21 cellular contexts compared by ENCODE assay signal in genomic region chr11:130765369-130765768, GRCh38.
"Had no signal": no experiment of that assay in that cellular context is flagged by ENCODE, and none has a peak within 500 bp of the region (broad histone marks: within the 10 kb centered on the region; RNA-seq: fewer than 3 reads in every experiment).

No MANE protein-coding gene starts in this region.

- DNase-seq: activated CD4-positive, alpha-beta T cell treated with anti-CD3 and anti-CD28 coated beads, Interleukin-2, amount 50 U/mL, for 1 hour; activated CD4-positive, CD25-positive, alpha-beta regulatory T cell treated with anti-CD3 and anti-CD28 coated beads, Interleukin-2, amount 50 U/mL, for 72 hours; activated CD8-positive, alpha-beta T cell treated with anti-CD3 and anti-CD28 coated beads for 36 hours; activated gamma-delta T cell treated with Interleukin-2 at 50 U/mL for 16 hours; activated naive CD4-positive, alpha-beta T cell treated with anti-CD3 and anti-CD28 coated beads, Interleukin-2, amount 50 U/mL, for 16 hours; activated T-cell treated with anti-CD3 and anti-CD28 coated beads, Interleukin-2, amount 50 U/mL, for 4 hours; amniotic stem cell; caudate nucleus; glutamatergic neuron; islet precursor cell; left cardiac atrium; mammary epithelial cell; pancreas; retina; spleen; stimulated activated naive CD4-positive, alpha-beta T cell treated with Interleukin-2 at 50 U/mL for 16 hours; T-helper 2 cell had no signal

- H3K36me3 ChIP-seq: pancreas, prostate gland, spleen, tibial nerve had no signal

- H3K27me3 ChIP-seq: pancreas, spleen, tibial nerve had no signal

- H3K4me3 ChIP-seq: pancreas, prostate gland, spleen, tibial nerve had no signal

- H3K27me3 Mint-ChIP-seq: activated CD8-positive, alpha-beta T cell treated with anti-CD3 and anti-CD28 coated beads for 36 hours had no signal

- H3K4me1 Mint-ChIP-seq: activated T-helper 17 cell treated with anti-CD3 and anti-CD28 coated beads, Interleukin-2, amount 50 U/mL, for 72 hours had no signal

- H3K4me1 ChIP-seq: prostate gland, tibial nerve had no signal

- H3K9me3 Mint-ChIP-seq: activated CD8-positive, alpha-beta T cell treated with anti-CD3 and anti-CD28 coated beads for 36 hours; activated T-cell treated with anti-CD3 and anti-CD28 coated beads, Interleukin-2, amount 50 U/mL, for 4 hours; activated T-helper 17 cell treated with anti-CD3 and anti-CD28 coated beads, Interleukin-2, amount 50 U/mL, for 72 hours had no signal

- H3K27ac Mint-ChIP-seq: activated CD8-positive, alpha-beta T cell treated with anti-CD3 and anti-CD28 coated beads for 36 hours; activated T-helper 17 cell treated with anti-CD3 and anti-CD28 coated beads, Interleukin-2, amount 50 U/mL, for 72 hours had no signal

- H3K27ac ChIP-seq: pancreas, prostate gland, spleen, tibial nerve had no signal

- ATAC-seq: activated CD8-positive, alpha-beta T cell treated with anti-CD3 and anti-CD28 coated beads for 36 hours; activated T-cell treated with anti-CD3 and anti-CD28 coated beads, Interleukin-2, amount 50 U/mL, for 4 hours; activated T-helper 17 cell treated with anti-CD3 and anti-CD28 coated beads, Interleukin-2, amount 50 U/mL, for 72 hours; esophagus mucosa; left cardiac atrium; pancreas had no signal

- H3K4me3 Mint-ChIP-seq: activated CD8-positive, alpha-beta T cell treated with anti-CD3 and anti-CD28 coated beads for 36 hours; activated T-cell treated with anti-CD3 and anti-CD28 coated beads, Interleukin-2, amount 50 U/mL, for 4 hours; activated T-helper 17 cell treated with anti-CD3 and anti-CD28 coated beads, Interleukin-2, amount 50 U/mL, for 72 hours had no signal

- H3K9me3 ChIP-seq: pancreas, prostate gland, spleen, tibial nerve had no signal
